ENCODE assay signal across 16 cellular contexts in the genomic region with DNA sequence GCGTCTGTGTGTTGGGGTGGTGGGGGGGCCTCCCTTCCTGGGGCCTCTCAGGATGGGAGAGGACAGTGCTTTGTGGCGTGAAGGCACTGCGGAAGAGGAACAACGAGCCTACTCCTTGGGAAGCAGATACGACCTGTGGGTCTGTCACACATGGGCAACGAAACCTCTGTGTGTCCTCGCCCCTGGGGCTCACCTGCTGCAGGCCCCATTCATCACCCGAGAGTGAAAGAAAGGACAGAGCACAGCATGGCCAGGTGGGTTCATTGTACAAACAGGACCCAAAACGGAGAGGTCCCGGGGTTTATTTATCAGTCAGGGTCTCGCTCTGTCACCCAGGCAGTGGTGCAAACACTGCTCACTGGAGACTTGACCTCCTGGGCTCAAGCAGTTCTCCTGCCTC. TPM values are rescaled to one million over a fixed set of nuclear protein-coding genes. Genes with fewer than 3 reads are reported as not detected.
A peak's percentile ranks its signal among the peaks of the same experiment; 100 is the strongest.
DNase-seq lines count a peak whose midpoint lies in the region; ATAC-seq and TF ChIP-seq lines count a peak whose summit lies in the region.
"Had no signal": no experiment of that assay in that cellular context is flagged by ENCODE, and none has a peak within 500 bp of the region (broad histone marks: within the 10 kb centered on the region; RNA-seq: fewer than 3 reads in every experiment).

No MANE protein-coding gene starts in this region.

- H3K27ac ChIP-seq in BLaER1 treated with 17β-estradiol and CSF1 and Interleukin-3, amounts not matched to agents 10 nM and 100 nM = no peak overlapping the region; a peak in 1 of 22 replicates
- H3K27ac ChIP-seq in Karpas-422 (ENCODE audit: low read length) (peak overlapping the region; percentile 99), neuronal stem cell (replicated peaks; ENCODE audit: low read length) (no peak overlapping the region)

- H3K18ac ChIP-seq in neuronal stem cell (ENCODE audit: low read length) = peak overlapping the region; percentile 84

- no CpG with 5 or more reads among the region's 11 CpGs for WGBS in neuronal stem cell (ENCODE audit: extremely low coverage in 2 of 2, insufficient read length in 2 of 2, insufficient replicate concordance in 1 of 2), 2 donors

- H3K9ac ChIP-seq in BLaER1 treated with 17β-estradiol and CSF1 and Interleukin-3, amounts not matched to agents 10 nM and 100 nM = peak overlapping the region in 1 of 11 experiments; percentile 0; a peak in 1 of 22 replicates
- peak overlapping the region; percentile 72 for H3K9ac ChIP-seq in Karpas-422 (ENCODE audit: low read length)
- no peak overlapping the region for H3K9ac ChIP-seq in neuronal stem cell (ENCODE audit: low read depth, low read length, poor library complexity)
- H3K9ac ChIP-seq: SK-N-SH had no signal

- H3K27me3 ChIP-seq in BLaER1 treated with 17β-estradiol and CSF1 and Interleukin-3, amounts not matched to agents 10 nM and 100 nM = no peaks in the 10 kb centered on the region
- H3K27me3 ChIP-seq in Karpas-422 (ENCODE audit: low read length) (no peaks in the 10 kb centered on the region), neuronal stem cell (ENCODE audit: control insufficient read depth in 3 of 3, insufficient read depth in 3 of 3, low read depth in 1 of 3, low read length in 3 of 3) (no peaks in the 10 kb centered on the region)

- CTCF ChIA-PET in activated B cell treated with CpG ODN at 0.5 μM for 24 hours (lab: Charles Lee) = no interaction called here

- peak overlapping the region; percentile 18 for H3K27ac Mint-ChIP-seq in activated B cell treated with CpG ODN at 0.5 μM for 24 hours

- no peak overlapping the region for H4K8ac ChIP-seq in neuronal stem cell (ENCODE audit: low read depth, low read length)

- DNase-seq in Karpas-422 = peak; percentile 71
- DNase-seq in activated B cell treated with CpG ODN at 0.5 μM for 24 hours = no peak
- DNase-seq in neuronal stem cell (ENCODE audit: low spot score) = no peak
- DNase-seq in NCI-H2171 (lab: John Stamatoyannopoulos, UW) = no peak
- DNase-seq: CD4-positive, CD25-positive, alpha-beta regulatory T cell; DMS53; MM.1S; NCI-H1417 treated with DMSO at 0.1 percent for 48 hours; NCI-H2029 treated with DMSO at 0.1 percent for 48 hours; NCI-H510A treated with DMSO at 0.1 percent for 48 hours; Right ventricle myocardium superior; SK-N-SH had no signal

- no peak overlapping the region for H2BK120ac ChIP-seq in neuronal stem cell (ENCODE audit: low read depth, low read length)

- H4K91ac ChIP-seq in neuronal stem cell (ENCODE audit: low read depth, low read length, poor library complexity) = no peak overlapping the region

- intact Hi-C loops in activated B cell treated with CpG ODN at 0.5 μM for 24 hours (cut with micrococcal nuclease) = no loop called here

- no peak overlapping the region for H2BK12ac ChIP-seq in neuronal stem cell (ENCODE audit: low read length)

- peak overlapping the region; percentile 68 for H2AK5ac ChIP-seq in neuronal stem cell (ENCODE audit: low read depth, low read length)

- no peak for ATAC-seq in activated B cell treated with CpG ODN at 0.5 μM for 24 hours (ENCODE audit: low read depth)
- no peak for ATAC-seq in SK-N-SH treated with all-trans-retinoic acid at 6 μM for 48 hours
- no peak for ATAC-seq in HG03025 (IDR thresholded peaks at IDR 0.05; ENCODE audit: low FRiP score, unreplicated experiment)

- peaks cover 47 to 57% (median 53%) of the 10 kb centered on the region in 10 experiments for H3K4me1 ChIP-seq in BLaER1 treated with 17β-estradiol and CSF1 and Interleukin-3, amounts not matched to agents 10 nM and 100 nM
- peaks cover 90% of the 10 kb centered on the region for H3K4me1 ChIP-seq in Karpas-422 (ENCODE audit: low read length)
- peaks cover 5 to 10% of the 10 kb centered on the region in 2 donors for H3K4me1 ChIP-seq in neuronal stem cell (ENCODE audit: control insufficient read depth in 2 of 2, insufficient read depth in 1 of 2, low read depth in 1 of 2, low read length in 2 of 2)
- H3K4me1 ChIP-seq: HAP-1 had no signal

- no peaks in the 10 kb centered on the region for H3K27me3 Mint-ChIP-seq in activated B cell treated with CpG ODN at 0.5 μM for 24 hours
- H3K27me3 Mint-ChIP-seq: CD4-positive, CD25-positive, alpha-beta regulatory T cell had no signal

- no peaks in the 10 kb centered on the region for H3K9me2 ChIP-seq in Karpas-422 (replicated peaks; ENCODE audit: insufficient read depth, low read length)
- H3K9me2 ChIP-seq: SK-N-SH had no signal

- no peak overlapping the region for H3K4me3 ChIP-seq in BLaER1 treated with 17β-estradiol and CSF1 and Interleukin-3, amounts not matched to agents 10 nM and 100 nM
- H3K4me3 ChIP-seq in Karpas-422 (ENCODE audit: low read length) (no peak overlapping the region), neuronal stem cell (ENCODE audit: low read length in 2 of 2) (no peak overlapping the region)
- H3K4me3 ChIP-seq: HAP-1 had no signal

- no peaks in the 10 kb centered on the region for H3K9me3 Mint-ChIP-seq in activated B cell treated with CpG ODN at 0.5 μM for 24 hours
- H3K9me3 Mint-ChIP-seq: CD4-positive, CD25-positive, alpha-beta regulatory T cell had no signal

- H2BK15ac ChIP-seq in neuronal stem cell (ENCODE audit: low read length) = peak overlapping the region; percentile 19

- H3K23ac ChIP-seq in neuronal stem cell (ENCODE audit: low read depth, low read length, poor library complexity) = no peak overlapping the region

- H3K9me3 ChIP-seq in BLaER1 treated with 17β-estradiol and CSF1 and Interleukin-3, amounts not matched to agents 10 nM and 100 nM (replicated peaks in 1 of 11) = 0 out of 22 replicates have a peak, but pooled peaks cover 0 to 4% (median 0%) of the 10 kb centered on the region in 11 experiments
- H3K9me3 ChIP-seq in Karpas-422 (ENCODE audit: low read length) (no peaks in the 10 kb centered on the region), neuronal stem cell (replicated peaks in 1 of 2; ENCODE audit: control insufficient read depth in 2 of 2, insufficient read depth in 1 of 2, low read depth in 1 of 2, low read length in 2 of 2) (no peaks in the 10 kb centered on the region)
- H3K9me3 ChIP-seq: HAP-1, SK-N-SH had no signal

- H3K4me3 Mint-ChIP-seq in activated B cell treated with CpG ODN at 0.5 μM for 24 hours = no peak overlapping the region
- H3K4me3 Mint-ChIP-seq: CD4-positive, CD25-positive, alpha-beta regulatory T cell had no signal

- H2AFZ ChIP-seq in Karpas-422 (ENCODE audit: low read length) (0 out of 2 replicates have a peak overlapping the region, but pooled peaks have one; percentile 10), neuronal stem cell (ENCODE audit: low read length) (peak overlapping the region; percentile 72)

- no peaks in the 10 kb centered on the region for H3K36me3 Mint-ChIP-seq in activated B cell treated with CpG ODN at 0.5 μM for 24 hours (ENCODE audit: low read depth)
- H3K36me3 Mint-ChIP-seq: CD4-positive, CD25-positive, alpha-beta regulatory T cell had no signal

- no peak overlapping the region for H3K14ac ChIP-seq in neuronal stem cell (ENCODE audit: low read length)

- H2BK5ac ChIP-seq in neuronal stem cell (ENCODE audit: low read length) = no peak overlapping the region

- H3K36me3 ChIP-seq in BLaER1 treated with 17β-estradiol and CSF1 and Interleukin-3, amounts not matched to agents 10 nM and 100 nM = no peaks in the 10 kb centered on the region
- peaks cover 13% of the 10 kb centered on the region for H3K36me3 ChIP-seq in Karpas-422 (ENCODE audit: insufficient read depth, low read length)
- H3K36me3 ChIP-seq in neuronal stem cell (replicated peaks in 1 of 2; ENCODE audit: control insufficient read depth in 2 of 2, insufficient read depth in 2 of 2, low read length in 2 of 2) = no peaks in the 10 kb centered on the region
- H3K36me3 ChIP-seq: HAP-1 had no signal

- no peaks in the 10 kb centered on the region; a peak in 1 of 22 replicates for H4K20me1 ChIP-seq in BLaER1 treated with 17β-estradiol and CSF1 and Interleukin-3, amounts not matched to agents 10 nM and 100 nM
- H4K20me1 ChIP-seq in Karpas-422 (ENCODE audit: insufficient read depth, low read depth, low read length) = no peaks in the 10 kb centered on the region

- no peaks in the 10 kb centered on the region for H3K79me2 ChIP-seq in Karpas-422 (ENCODE audit: low read length)

- no peaks in the 10 kb centered on the region for H3K79me1 ChIP-seq in neuronal stem cell (ENCODE audit: low read depth, low read length)

- peaks cover 47% of the 10 kb centered on the region for H3K4me1 Mint-ChIP-seq in activated B cell treated with CpG ODN at 0.5 μM for 24 hours
- H3K4me1 Mint-ChIP-seq: CD4-positive, CD25-positive, alpha-beta regulatory T cell had no signal

- peak overlapping the region; percentile 71 to 92 (median 81) for H3K4me2 ChIP-seq in BLaER1 treated with 17β-estradiol and CSF1 and Interleukin-3, amounts not matched to agents 10 nM and 100 nM
- H3K4me2 ChIP-seq in Karpas-422 (ENCODE audit: low read depth, low read length, poor library complexity, severe bottlenecking) (peak overlapping the region; percentile 38), neuronal stem cell (ENCODE audit: insufficient read depth, low read length, poor library complexity, severe bottlenecking) (no peak overlapping the region)
- H3K4me2 ChIP-seq: SK-N-SH had no signal

- no peak for TF ChIP-seq CTCF in activated B cell treated with CpG ODN at 0.5 μM for 24 hours (IDR thresholded peaks at IDR 0.05)

- H3K4ac ChIP-seq in neuronal stem cell (ENCODE audit: low read length) = no peak overlapping the region

- POLR2A ChIA-PET in activated B cell treated with CpG ODN at 0.5 μM for 24 hours (lab: Charles Lee) = no interaction called here

TF ChIP-seq in SK-N-SH treated with all-trans-retinoic acid at 6 μM for 48 hours, 23 proteins besides CTCF, POLR2A, EP300 and RAD21:
- TF ChIP-seq BACH2 (CRISPR knock-in tag; IDR thresholded peaks at IDR 0.05; ENCODE audit: borderline replicate concordance) (no peak), SNAI2 (CRISPR knock-in tag; IDR thresholded peaks at IDR 0.05) (no peak)

RNA-seq across cellular contexts. Expression of a gene that starts 40.1 kb away (rescaled TPM):
- 7.8 and 22.0 TPM in 2 replicates for total RNA-seq in Karpas-422 (2014; rRNA removed; shearing (Covaris generic); ENCODE audit: low replicate concordance)
- total RNA-seq in activated B cell treated with CpG ODN at 0.5 μM for 24 hours = 3.5 and 4.5 TPM in 2 replicates
- polyA plus RNA-seq in neuronal stem cell (2013, experiment 1 of 2) = 12.2 TPM
- polyA plus RNA-seq in neuronal stem cell (2013, experiment 2 of 2) = 12.3 TPM

RNA-seq across cellular contexts. Expression of a gene that starts 58.8 kb away (rescaled TPM):
- 298 and 586 TPM in 2 replicates for total RNA-seq in Karpas-422 (2014; rRNA removed; shearing (Covaris generic); ENCODE audit: low replicate concordance)
- total RNA-seq in activated B cell treated with CpG ODN at 0.5 μM for 24 hours = 232 and 260 TPM in 2 replicates
- polyA plus RNA-seq in neuronal stem cell (2013, experiment 1 of 2) = 231 TPM
- 243 TPM for polyA plus RNA-seq in neuronal stem cell (2013, experiment 2 of 2)
